In genomic region chr6:105608711-105609374, GRCh38 we compare ENCODE assay signal across 10 cellular contexts.
A peak's percentile ranks its signal among the peaks of the same experiment; 100 is the strongest.
DNase-seq lines count a peak whose midpoint lies in the region; ATAC-seq and TF ChIP-seq lines count a peak whose summit lies in the region.
"Had no signal": no experiment of that assay in that cellular context is flagged by ENCODE, and none has a peak within 500 bp of the region (broad histone marks: within the 10 kb centered on the region; RNA-seq: fewer than 3 reads in every experiment).

No MANE protein-coding gene starts in this region.

- BruUV-seq in IMR-90 (replicated peaks; lab: Mats Ljungman, UMichigan): no TSS peak

- POLR2A ChIA-PET in IMR-90 (lab: Charles Lee; ENCODE audit: unreplicated experiment): no interaction called here

- H3K4me3 ChIP-seq in IMR-90 (ENCODE audit: insufficient read depth, low read depth, low read length) (no peak overlapping the region), breast epithelium (peak overlapping the region in 1 of 3 donors; percentile 49), left lung (no peak overlapping the region), WERI-Rb-1 (ENCODE audit: low read depth, low read length) (no peak overlapping the region)

- H3K14ac ChIP-seq in IMR-90 (replicated peaks; ENCODE audit: low read depth, low read length): peak overlapping the region; percentile 91

- peak overlapping the region; percentile 87 to 98 for H4K8ac ChIP-seq in IMR-90 (ENCODE audit: low read depth in 2 of 2, low read length in 2 of 2)

- peaks cover 12% of the 10 kb centered on the region for H3K9me1 ChIP-seq in IMR-90 (ENCODE audit: insufficient read depth, low read length)

- ATAC-seq in IMR-90 (ENCODE audit: low read depth) (peak; percentile 77), left lung (no peak), HG03135 (IDR thresholded peaks at IDR 0.05; ENCODE audit: unreplicated experiment) (no peak), HG03039 (IDR thresholded peaks at IDR 0.05; ENCODE audit: unreplicated experiment) (no peak), HG03045 (IDR thresholded peaks at IDR 0.05; ENCODE audit: unreplicated experiment) (no peak)

- peak; percentile 2; the same call in 1 of the 2 replicates for TF ChIP-seq RAD21 in IMR-90 (IDR thresholded peaks at IDR 0.05; ENCODE audit: low read length)

- H3K36me3 ChIP-seq in IMR-90 (ENCODE audit: control insufficient read depth, insufficient read depth, low read length): no peaks in the 10 kb centered on the region
- no peaks in the 10 kb centered on the region for H3K36me3 ChIP-seq in breast epithelium
- no peaks in the 10 kb centered on the region for H3K36me3 ChIP-seq in left lung
- H3K36me3 ChIP-seq in WERI-Rb-1: no peaks in the 10 kb centered on the region

- H3K27me3 ChIP-seq in IMR-90 (ENCODE audit: control insufficient read depth, insufficient read depth, low read length) (no peaks in the 10 kb centered on the region), breast epithelium (no peaks in the 10 kb centered on the region), left lung (no peaks in the 10 kb centered on the region), WERI-Rb-1 (ENCODE audit: insufficient read depth, low read depth, severe bottlenecking) (no peaks in the 10 kb centered on the region)

- H3K4me2 ChIP-seq in IMR-90 (ENCODE audit: low read depth, low read length): peak overlapping the region; percentile 64

- peak overlapping the region; percentile 92 for H3K56ac ChIP-seq in IMR-90 (ENCODE audit: extremely low read depth, insufficient read depth, low read length)

- H4K91ac ChIP-seq in IMR-90 (ENCODE audit: insufficient read depth, low read depth, low read length): peak overlapping the region; percentile 99

- peak overlapping the region; percentile 97 for H3K23ac ChIP-seq in IMR-90 (ENCODE audit: low read depth, low read length)

- H3K18ac ChIP-seq in IMR-90 (ENCODE audit: low read depth, low read length): peak overlapping the region; percentile 95

- dilution Hi-C loops in IMR-90 (cut with HindIII; ENCODE audit: low sequenced_read_pairs, unreplicated experiment): no loop called here

- in situ Hi-C loops in IMR-90 (cut with MboI; ENCODE audit: low sequenced_read_pairs): loop anchor here (10.0 kb wide), 1 partner anchor 386 kb away; no protein-coding TSS in a partner anchor

- WGBS in IMR-90 (ENCODE audit: extremely low coverage in 2 of 2, insufficient read length in 1 of 2), 2 experiments: 23% methylated on average over 6 of the region's 10 CpGs; no CpG with 5 or more reads in 1 of the 2 experiments

- peak overlapping the region; percentile 87 for H2AFZ ChIP-seq in IMR-90 (replicated peaks; ENCODE audit: low read length, poor library complexity)

- peak overlapping the region; percentile 98 for H3K4ac ChIP-seq in IMR-90 (ENCODE audit: low read depth, low read length)

- H3K27ac ChIP-seq in IMR-90 (ENCODE audit: insufficient read depth, low read length) (peak overlapping the region; percentile 92), breast epithelium (peak overlapping the region; percentile 76 to 83), left lung (peak overlapping the region; percentile 40 to 49), WERI-Rb-1 (no peak overlapping the region)
- H3K27ac ChIP-seq: HL-60 had no signal

- H2AK9ac ChIP-seq in IMR-90 (replicated peaks; ENCODE audit: low read depth, low read length, poor library complexity): peak overlapping the region; percentile 87

- H3K4me1 ChIP-seq in IMR-90 (ENCODE audit: control insufficient read depth, insufficient read depth, low read length) (peaks cover 20% of the 10 kb centered on the region), breast epithelium (peaks cover 0 to 12% of the 10 kb centered on the region in 2 donors), left lung (no peaks in the 10 kb centered on the region)

- CTCF ChIA-PET in IMR-90 (lab: Yijun Ruan, JAX): no interaction called here

- H2BK120ac ChIP-seq in IMR-90 (ENCODE audit: low read depth, low read length): peak overlapping the region; percentile 100

- H2BK5ac ChIP-seq in IMR-90 (ENCODE audit: low read depth, low read length, poor library complexity, severe bottlenecking): peak overlapping the region; percentile 100

- H2AK5ac ChIP-seq in IMR-90 (ENCODE audit: low read depth, low read length): peak overlapping the region; percentile 92

- DNase-seq in A172 (ENCODE audit: low spot score) (peak; percentile 95), IMR-90 (peak; percentile 97), breast epithelium (ENCODE audit: low spot score in 2 of 2) (no peak), left lung (peak in 1 of 2 donors; percentile 47), WERI-Rb-1 (no peak)
- DNase-seq: stimulated activated CD4-positive, alpha-beta T cell treated with anti-CD3 and anti-CD28 coated beads, Interleukin-4, amount 100 ng/mL, for 1 hour had no signal

- H3K79me1 ChIP-seq in IMR-90 (ENCODE audit: low read depth in 1 of 2, low read length in 2 of 2): peaks cover 0 to 4% of the 10 kb centered on the region in 2 experiments; a peak in 1 of 4 replicates

- H2BK15ac ChIP-seq in IMR-90 (ENCODE audit: low read depth, low read length): peak overlapping the region; percentile 73; the same call in 2 of the 3 replicates

- no peaks in the 10 kb centered on the region for H3K9me3 ChIP-seq in IMR-90 (ENCODE audit: control insufficient read depth, insufficient read depth, low read length)
- H3K9me3 ChIP-seq in breast epithelium: no peaks in the 10 kb centered on the region
- no peaks in the 10 kb centered on the region for H3K9me3 ChIP-seq in left lung
- H3K9me3 ChIP-seq in WERI-Rb-1 (ENCODE audit: severe bottlenecking): no peaks in the 10 kb centered on the region

- peak overlapping the region; percentile 8; the same call in 1 of the 2 replicates for H3K9ac ChIP-seq in IMR-90 (ENCODE audit: low read depth, low read length)

- intact Hi-C loops in IMR-90 (cut with micrococcal nuclease) (loop anchor here (1.0 to 10.0 kb wide), 5 partner anchors 8 to 696 kb away; partner anchors contain the start of gene PRDM1), breast epithelium (cut with DNase I; ENCODE audit: low total_unique reads) (no loop called here), left lung (cut with DNase I) (no loop called here)

- TF ChIP-seq CTCF in IMR-90 (conservative IDR thresholded peaks at IDR 0.05; ENCODE audit: low read depth, low read length): no peak
- TF ChIP-seq CTCF in breast epithelium (IDR thresholded peaks at IDR 0.05): no peak
- TF ChIP-seq CTCF in left lung (IDR thresholded peaks at IDR 0.05): no peak
- no peak for TF ChIP-seq CTCF in WERI-Rb-1 (IDR thresholded peaks at IDR 0.05; ENCODE audit: low read depth, low read length)

- H2BK20ac ChIP-seq in IMR-90 (ENCODE audit: low read depth, low read length): peak overlapping the region; percentile 98

- peak; percentile 55; the same call in 1 of the 2 replicates for TF ChIP-seq POLR2A in IMR-90 (IDR thresholded peaks at IDR 0.05; ENCODE audit: low read depth, low read length)
- no peak for TF ChIP-seq POLR2A in breast epithelium (IDR thresholded peaks at IDR 0.05)

- H4K20me1 ChIP-seq in IMR-90 (ENCODE audit: insufficient read depth, low read length): no peaks in the 10 kb centered on the region

- H4K5ac ChIP-seq in IMR-90 (ENCODE audit: low read depth, low read length): peak overlapping the region; percentile 94

TF ChIP-seq in IMR-90, 13 proteins besides CTCF, POLR2A, EP300 and RAD21:
- TF ChIP-seq SMC3 (IDR thresholded peaks at IDR 0.05; ENCODE audit: low read depth, low read length): no peak
- peak; percentile 51; the same call in 1 of the 2 replicates for TF ChIP-seq MAFK (IDR thresholded peaks at IDR 0.05; ENCODE audit: low read depth, low read length)
- TF ChIP-seq RFX5 (IDR thresholded peaks at IDR 0.05; ENCODE audit: low read depth, low read length): no peak
- peak; percentile 57 for TF ChIP-seq NFE2L2 (IDR thresholded peaks at IDR 0.05; ENCODE audit: low read depth, low read length)
- TF ChIP-seq FOS (IDR thresholded peaks at IDR 0.05; ENCODE audit: low read depth, low read length): peak; percentile 85
- 0 out of 2 replicates have a peak, but pooled peaks have one; percentile 14 for TF ChIP-seq CEBPB (IDR thresholded peaks at IDR 0.05; ENCODE audit: low read depth, low read length)
- TF ChIP-seq MXI1 (IDR thresholded peaks at IDR 0.05; ENCODE audit: borderline replicate concordance, low read depth, low read length): 0 out of 2 replicates have a peak, but pooled peaks have one; percentile 23
- peak; percentile 50; the same call in 1 of the 2 replicates for TF ChIP-seq BHLHE40 (IDR thresholded peaks at IDR 0.05; ENCODE audit: low read depth, low read length)
- no peak; the same call in 1 of the 2 replicates for TF ChIP-seq CHD1 (IDR thresholded peaks at IDR 0.05; ENCODE audit: low read depth, low read length)

Comparison
In these comparisons a context has a peak if more than half of its experiments do, and no peak if none do; other contexts are left out.
1. DNase-seq: peak in A172 (single experiment) and IMR-90 (single experiment); none in breast epithelium (0 of 2) and WERI-Rb-1 (single experiment).